In genomic region chr9:127734747-127735529, GRCh38 we compare ENCODE assay signal across 8 cellular contexts. TPM values are rescaled to one million over a fixed set of nuclear protein-coding genes. Genes with fewer than 3 reads are reported as not detected.
DNase-seq lines count a peak whose midpoint lies in the region; ATAC-seq, FAIRE-seq and TF ChIP-seq lines count a peak whose summit lies in the region.

TSS of gene TOR2A (minus strand) at chr9:127735294. CDS start at chr9:127735270, 24 bp downstream.

- H3K4me3 Mint-ChIP-seq in central memory CD8-positive, alpha-beta T cell = peak within 1 kb of the TSS; percentile 77

- dilution Hi-C loops in keratinocyte (cut with MboI; ENCODE audit: extremely low pct_ligation_motif_present, low sequenced_read_pairs) = no loop called here

- peak within 1 kb of the TSS; percentile 64 to 87 (median 73) for H3K4me3 ChIP-seq in keratinocyte (ENCODE audit: control insufficient read depth in 2 of 3, extremely low read depth in 1 of 3, insufficient read depth in 2 of 3, low read depth in 1 of 3, low read length in 3 of 3)

- no peaks in the 10 kb centered on the region for H4K20me1 ChIP-seq in keratinocyte (ENCODE audit: control insufficient read depth, extremely low read depth, insufficient read depth, low read length)

- peak; percentile 92 to 95 for DNase-seq in AML-193 (lab: John Stamatoyannopoulos, UW)
- DNase-seq in NCI-H446 (lab: John Stamatoyannopoulos, UW) = peak; percentile 84 to 93
- peak; percentile 97 for DNase-seq in activated CD4-positive, CD25-positive, alpha-beta regulatory T cell treated with anti-CD3 and anti-CD28 coated beads, Interleukin-2, amount 50 U/mL, for 16 hours (ENCODE audit: low read depth, low spot score)
- peak; percentile 99 for DNase-seq in central memory CD8-positive, alpha-beta T cell (ENCODE audit: low spot score in 2 of 2)
- DNase-seq in keratinocyte (ENCODE audit: low read depth, low spot score) = peak; percentile 83
- DNase-seq in stimulated activated CD4-positive, alpha-beta T cell treated with anti-CD3 and anti-CD28 coated beads, Interleukin-15, amount 100 ng/mL, for 1 hour (ENCODE audit: low read depth in 1 of 2, low spot score in 1 of 2) = peak; percentile 97 to 98

- H3K9me1 ChIP-seq in keratinocyte (ENCODE audit: control insufficient read depth, extremely low read depth, insufficient read depth, low read length) = no peaks in the 10 kb centered on the region

- no peaks in the 10 kb centered on the region for H3K79me2 ChIP-seq in keratinocyte (ENCODE audit: control insufficient read depth, insufficient read depth, low read length)

- H3K9me3 Mint-ChIP-seq in central memory CD8-positive, alpha-beta T cell = no peaks in the 10 kb centered on the region

- H3K36me3 Mint-ChIP-seq in central memory CD8-positive, alpha-beta T cell (ENCODE audit: insufficient read depth) = peaks cover 24% of the 10 kb centered on the region

- H3K27me3 Mint-ChIP-seq in central memory CD8-positive, alpha-beta T cell = no peaks in the 10 kb centered on the region

- H3K4me1 ChIP-seq in keratinocyte (ENCODE audit: control insufficient read depth, extremely low read depth, insufficient read depth, low read length) = peaks cover 13% of the 10 kb centered on the region

- peak; percentile 56 for FAIRE-seq in keratinocyte (lab: Jason Lieb, UNC)

- H3K4me2 ChIP-seq in keratinocyte (ENCODE audit: control insufficient read depth, extremely low read depth, insufficient read depth, low read depth, low read length) = peak within 1 kb of the TSS; percentile 78

- TF ChIP-seq CTCF in keratinocyte (optimal IDR thresholded peaks at IDR 0.05 in 1 of 3, IDR thresholded peaks at IDR 0.05 in 1 of 3, conservative IDR thresholded peaks at IDR 0.05 in 1 of 3; ENCODE audit: extremely low read depth in 1 of 3, insufficient read depth in 2 of 3, low read length in 3 of 3) = peak; percentile 94 to 97 (median 96)

- peak within 1 kb of the TSS; percentile 78 for H3K9ac ChIP-seq in keratinocyte (ENCODE audit: control insufficient read depth, extremely low read depth, insufficient read depth, low read length)

- no peaks in the 10 kb centered on the region for H3K9me3 ChIP-seq in keratinocyte (ENCODE audit: control insufficient read depth, low read depth, low read length)

- peaks cover 8% of the 10 kb centered on the region for H3K4me1 Mint-ChIP-seq in central memory CD8-positive, alpha-beta T cell

- H3K36me3 ChIP-seq in keratinocyte (ENCODE audit: control insufficient read depth in 2 of 2, extremely low read depth in 1 of 2, insufficient read depth in 2 of 2, low read length in 2 of 2) = peaks cover 0 to 3% of the 10 kb centered on the region in 2 experiments

- peak within 1 kb of the TSS; percentile 85 for H2AFZ ChIP-seq in keratinocyte (ENCODE audit: control insufficient read depth, low read length)

- H3K27ac Mint-ChIP-seq in central memory CD8-positive, alpha-beta T cell (ENCODE audit: low read depth) = peak within 1 kb of the TSS; percentile 98

- ATAC-seq in GM19035 (IDR thresholded peaks at IDR 0.05; ENCODE audit: unreplicated experiment) = peak; percentile 84
- ATAC-seq in HG03354 (IDR thresholded peaks at IDR 0.05; ENCODE audit: poor library complexity, severe bottlenecking, unreplicated experiment) = peak; percentile 86
- ATAC-seq in central memory CD8-positive, alpha-beta T cell (replicated peaks; ENCODE audit: extremely low read depth, poor library complexity, severe bottlenecking) = peak; percentile 83

- no peaks in the 10 kb centered on the region for H3K27me3 ChIP-seq in keratinocyte (ENCODE audit: control insufficient read depth, extremely low read depth, insufficient read depth, low read length)

- H3K27ac ChIP-seq in keratinocyte (ENCODE audit: control insufficient read depth, insufficient read depth, low read length) = peak within 1 kb of the TSS; percentile 25

RNA-seq across cellular contexts. Expression of gene TOR2A, which starts in this region (rescaled TPM):
- polyA plus RNA-seq in keratinocyte = 2.3 to 5.9 TPM (median 4.1 TPM) in 3 replicates
- 4.1 TPM for polyA plus RNA-seq in keratinocyte (2011; ENCODE audit: low read depth)
- 3.7 and 6.1 TPM in 2 replicates for polyA plus RNA-seq in keratinocyte (2011; cell fraction: cytosol; rRNA removed)
- 9.9 and 12.0 TPM in 2 replicates for polyA plus RNA-seq in keratinocyte (2011; cell fraction: nucleus; rRNA removed)
- polyA plus RNA-seq in keratinocyte (2012; ENCODE audit: low replicate concordance) = 7.8 and 8.8 TPM in 2 replicates
- 1.7 to 7.1 TPM (median 2.6 TPM) in 3 replicates for polyA minus RNA-seq in keratinocyte
- 9.2 TPM for polyA minus RNA-seq in keratinocyte (2011; cell fraction: cytosol; rRNA and poly(A)+ RNA removed)
- 2.8 and 5.9 TPM in 2 replicates for polyA minus RNA-seq in keratinocyte (2011; cell fraction: nucleus; rRNA and poly(A)+ RNA removed)

Comparison
In these comparisons a context has a peak if more than half of its experiments do, and no peak if none do; other contexts are left out.
1. Peak in every context shown above with its lines: DNase-seq, ATAC-seq, H3K4me3 ChIP-seq and H3K27ac ChIP-seq.